Comparison of ENCODE assay signal across 1 cellular context in genomic region chr7:130894146-130895005, GRCh38.
TF ChIP-seq lines count a peak whose summit lies in the region.

No MANE protein-coding gene starts in this region.

TF ChIP-seq in HepG2, 621 proteins besides CTCF, POLR2A, EP300 and RAD21 (continued from another document and continues in another):
- TF ChIP-seq, protein P1, sequence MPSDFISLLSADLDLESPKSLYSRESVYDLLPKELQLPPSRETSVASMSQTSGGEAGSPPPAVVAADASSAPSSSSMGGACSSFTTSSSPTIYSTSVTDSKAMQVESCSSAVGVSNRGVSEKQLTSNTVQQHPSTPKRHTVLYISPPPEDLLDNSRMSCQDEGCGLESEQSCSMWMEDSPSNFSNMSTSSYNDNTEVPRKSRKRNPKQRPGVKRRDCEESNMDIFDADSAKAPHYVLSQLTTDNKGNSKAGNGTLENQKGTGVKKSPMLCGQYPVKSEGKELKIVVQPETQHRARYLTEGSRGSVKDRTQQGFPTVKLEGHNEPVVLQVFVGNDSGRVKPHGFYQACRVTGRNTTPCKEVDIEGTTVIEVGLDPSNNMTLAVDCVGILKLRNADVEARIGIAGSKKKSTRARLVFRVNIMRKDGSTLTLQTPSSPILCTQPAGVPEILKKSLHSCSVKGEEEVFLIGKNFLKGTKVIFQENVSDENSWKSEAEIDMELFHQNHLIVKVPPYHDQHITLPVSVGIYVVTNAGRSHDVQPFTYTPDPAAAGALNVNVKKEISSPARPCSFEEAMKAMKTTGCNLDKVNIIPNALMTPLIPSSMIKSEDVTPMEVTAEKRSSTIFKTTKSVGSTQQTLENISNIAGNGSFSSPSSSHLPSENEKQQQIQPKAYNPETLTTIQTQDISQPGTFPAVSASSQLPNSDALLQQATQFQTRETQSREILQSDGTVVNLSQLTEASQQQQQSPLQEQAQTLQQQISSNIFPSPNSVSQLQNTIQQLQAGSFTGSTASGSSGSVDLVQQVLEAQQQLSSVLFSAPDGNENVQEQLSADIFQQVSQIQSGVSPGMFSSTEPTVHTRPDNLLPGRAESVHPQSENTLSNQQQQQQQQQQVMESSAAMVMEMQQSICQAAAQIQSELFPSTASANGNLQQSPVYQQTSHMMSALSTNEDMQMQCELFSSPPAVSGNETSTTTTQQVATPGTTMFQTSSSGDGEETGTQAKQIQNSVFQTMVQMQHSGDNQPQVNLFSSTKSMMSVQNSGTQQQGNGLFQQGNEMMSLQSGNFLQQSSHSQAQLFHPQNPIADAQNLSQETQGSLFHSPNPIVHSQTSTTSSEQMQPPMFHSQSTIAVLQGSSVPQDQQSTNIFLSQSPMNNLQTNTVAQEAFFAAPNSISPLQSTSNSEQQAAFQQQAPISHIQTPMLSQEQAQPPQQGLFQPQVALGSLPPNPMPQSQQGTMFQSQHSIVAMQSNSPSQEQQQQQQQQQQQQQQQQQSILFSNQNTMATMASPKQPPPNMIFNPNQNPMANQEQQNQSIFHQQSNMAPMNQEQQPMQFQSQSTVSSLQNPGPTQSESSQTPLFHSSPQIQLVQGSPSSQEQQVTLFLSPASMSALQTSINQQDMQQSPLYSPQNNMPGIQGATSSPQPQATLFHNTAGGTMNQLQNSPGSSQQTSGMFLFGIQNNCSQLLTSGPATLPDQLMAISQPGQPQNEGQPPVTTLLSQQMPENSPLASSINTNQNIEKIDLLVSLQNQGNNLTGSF (CRISPR knock-in tag; IDR thresholded peaks at IDR 0.05) = no peak
- TF ChIP-seq RFXANK (CRISPR knock-in tag; IDR thresholded peaks at IDR 0.05) (no peak), MTA1 (CRISPR knock-in tag; IDR thresholded peaks at IDR 0.05; ENCODE audit: borderline replicate concordance) (no peak), ZBTB7A (CRISPR knock-in tag; IDR thresholded peaks at IDR 0.05) (no peak), ZNF30 (CRISPR knock-in tag; IDR thresholded peaks at IDR 0.05) (no peak), MZF1 (CRISPR knock-in tag; IDR thresholded peaks at IDR 0.05; ENCODE audit: borderline replicate concordance) (no peak), RAD51 (IDR thresholded peaks at IDR 0.05; ENCODE audit: borderline replicate concordance) (no peak), ZNF709 (CRISPR knock-in tag; IDR thresholded peaks at IDR 0.05) (no peak), GATAD2A (CRISPR knock-in tag; IDR thresholded peaks at IDR 0.05) (peak; percentile 84), SIN3A (IDR thresholded peaks at IDR 0.05; ENCODE audit: borderline replicate concordance, low read depth, low read length) (no peak), DR1 (CRISPR knock-in tag; IDR thresholded peaks at IDR 0.05) (no peak), ZNF724P (CRISPR knock-in tag; IDR thresholded peaks at IDR 0.05; ENCODE audit: borderline replicate concordance) (no peak), ATF6 (CRISPR knock-in tag; conservative IDR thresholded peaks at IDR 0.05) (no peak), FOXP4 (CRISPR knock-in tag; IDR thresholded peaks at IDR 0.05) (no peak), MTF2 (CRISPR knock-in tag; IDR thresholded peaks at IDR 0.05; ENCODE audit: borderline replicate concordance) (no peak), ZNF343 (CRISPR knock-in tag; IDR thresholded peaks at IDR 0.05) (no peak), ZNF784 (CRISPR knock-in tag; IDR thresholded peaks at IDR 0.05; ENCODE audit: borderline replicate concordance) (no peak), ZSCAN12 (CRISPR knock-in tag; IDR thresholded peaks at IDR 0.05) (no peak), MXD1 (CRISPR knock-in tag; IDR thresholded peaks at IDR 0.05) (no peak), ZBTB7B (CRISPR knock-in tag; IDR thresholded peaks at IDR 0.05) (peak; percentile 79), KLF6 (CRISPR knock-in tag; IDR thresholded peaks at IDR 0.05) (no peak), PPARG (CRISPR knock-in tag; conservative IDR thresholded peaks at IDR 0.05) (no peak), TFDP2 (CRISPR knock-in tag; IDR thresholded peaks at IDR 0.05) (no peak), SRF (IDR thresholded peaks at IDR 0.05; ENCODE audit: low read depth, low read length) (no peak), NR3C1 (CRISPR knock-in tag; IDR thresholded peaks at IDR 0.05) (no peak), NFKBIZ (CRISPR knock-in tag; IDR thresholded peaks at IDR 0.05) (no peak), GFI1 (CRISPR knock-in tag; IDR thresholded peaks at IDR 0.05; ENCODE audit: borderline replicate concordance) (no peak), ZNF224 (CRISPR knock-in tag; IDR thresholded peaks at IDR 0.05) (no peak), ATF1 (CRISPR knock-in tag; IDR thresholded peaks at IDR 0.05) (no peak), MAFG (CRISPR knock-in tag; IDR thresholded peaks at IDR 0.05) (no peak), NAIF1 (CRISPR knock-in tag; IDR thresholded peaks at IDR 0.05; ENCODE audit: borderline replicate concordance) (no peak), ZEB1 (IDR thresholded peaks at IDR 0.05; ENCODE audit: insufficient replicate concordance, low read depth) (no peak)
- TF ChIP-seq, protein P2, sequence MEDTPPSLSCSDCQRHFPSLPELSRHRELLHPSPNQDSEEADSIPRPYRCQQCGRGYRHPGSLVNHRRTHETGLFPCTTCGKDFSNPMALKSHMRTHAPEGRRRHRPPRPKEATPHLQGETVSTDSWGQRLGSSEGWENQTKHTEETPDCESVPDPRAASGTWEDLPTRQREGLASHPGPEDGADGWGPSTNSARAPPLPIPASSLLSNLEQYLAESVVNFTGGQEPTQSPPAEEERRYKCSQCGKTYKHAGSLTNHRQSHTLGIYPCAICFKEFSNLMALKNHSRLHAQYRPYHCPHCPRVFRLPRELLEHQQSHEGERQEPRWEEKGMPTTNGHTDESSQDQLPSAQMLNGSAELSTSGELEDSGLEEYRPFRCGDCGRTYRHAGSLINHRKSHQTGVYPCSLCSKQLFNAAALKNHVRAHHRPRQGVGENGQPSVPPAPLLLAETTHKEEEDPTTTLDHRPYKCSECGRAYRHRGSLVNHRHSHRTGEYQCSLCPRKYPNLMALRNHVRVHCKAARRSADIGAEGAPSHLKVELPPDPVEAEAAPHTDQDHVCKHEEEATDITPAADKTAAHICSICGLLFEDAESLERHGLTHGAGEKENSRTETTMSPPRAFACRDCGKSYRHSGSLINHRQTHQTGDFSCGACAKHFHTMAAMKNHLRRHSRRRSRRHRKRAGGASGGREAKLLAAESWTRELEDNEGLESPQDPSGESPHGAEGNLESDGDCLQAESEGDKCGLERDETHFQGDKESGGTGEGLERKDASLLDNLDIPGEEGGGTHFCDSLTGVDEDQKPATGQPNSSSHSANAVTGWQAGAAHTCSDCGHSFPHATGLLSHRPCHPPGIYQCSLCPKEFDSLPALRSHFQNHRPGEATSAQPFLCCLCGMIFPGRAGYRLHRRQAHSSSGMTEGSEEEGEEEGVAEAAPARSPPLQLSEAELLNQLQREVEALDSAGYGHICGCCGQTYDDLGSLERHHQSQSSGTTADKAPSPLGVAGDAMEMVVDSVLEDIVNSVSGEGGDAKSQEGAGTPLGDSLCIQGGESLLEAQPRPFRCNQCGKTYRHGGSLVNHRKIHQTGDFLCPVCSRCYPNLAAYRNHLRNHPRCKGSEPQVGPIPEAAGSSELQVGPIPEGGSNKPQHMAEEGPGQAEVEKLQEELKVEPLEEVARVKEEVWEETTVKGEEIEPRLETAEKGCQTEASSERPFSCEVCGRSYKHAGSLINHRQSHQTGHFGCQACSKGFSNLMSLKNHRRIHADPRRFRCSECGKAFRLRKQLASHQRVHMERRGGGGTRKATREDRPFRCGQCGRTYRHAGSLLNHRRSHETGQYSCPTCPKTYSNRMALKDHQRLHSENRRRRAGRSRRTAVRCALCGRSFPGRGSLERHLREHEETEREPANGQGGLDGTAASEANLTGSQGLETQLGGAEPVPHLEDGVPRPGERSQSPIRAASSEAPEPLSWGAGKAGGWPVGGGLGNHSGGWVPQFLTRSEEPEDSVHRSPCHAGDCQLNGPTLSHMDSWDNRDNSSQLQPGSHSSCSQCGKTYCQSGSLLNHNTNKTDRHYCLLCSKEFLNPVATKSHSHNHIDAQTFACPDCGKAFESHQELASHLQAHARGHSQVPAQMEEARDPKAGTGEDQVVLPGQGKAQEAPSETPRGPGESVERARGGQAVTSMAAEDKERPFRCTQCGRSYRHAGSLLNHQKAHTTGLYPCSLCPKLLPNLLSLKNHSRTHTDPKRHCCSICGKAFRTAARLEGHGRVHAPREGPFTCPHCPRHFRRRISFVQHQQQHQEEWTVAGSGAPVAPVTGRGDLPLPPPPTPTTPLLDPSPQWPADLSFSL (CRISPR knock-in tag; IDR thresholded peaks at IDR 0.05) = no peak
- TF ChIP-seq, protein P3, sequence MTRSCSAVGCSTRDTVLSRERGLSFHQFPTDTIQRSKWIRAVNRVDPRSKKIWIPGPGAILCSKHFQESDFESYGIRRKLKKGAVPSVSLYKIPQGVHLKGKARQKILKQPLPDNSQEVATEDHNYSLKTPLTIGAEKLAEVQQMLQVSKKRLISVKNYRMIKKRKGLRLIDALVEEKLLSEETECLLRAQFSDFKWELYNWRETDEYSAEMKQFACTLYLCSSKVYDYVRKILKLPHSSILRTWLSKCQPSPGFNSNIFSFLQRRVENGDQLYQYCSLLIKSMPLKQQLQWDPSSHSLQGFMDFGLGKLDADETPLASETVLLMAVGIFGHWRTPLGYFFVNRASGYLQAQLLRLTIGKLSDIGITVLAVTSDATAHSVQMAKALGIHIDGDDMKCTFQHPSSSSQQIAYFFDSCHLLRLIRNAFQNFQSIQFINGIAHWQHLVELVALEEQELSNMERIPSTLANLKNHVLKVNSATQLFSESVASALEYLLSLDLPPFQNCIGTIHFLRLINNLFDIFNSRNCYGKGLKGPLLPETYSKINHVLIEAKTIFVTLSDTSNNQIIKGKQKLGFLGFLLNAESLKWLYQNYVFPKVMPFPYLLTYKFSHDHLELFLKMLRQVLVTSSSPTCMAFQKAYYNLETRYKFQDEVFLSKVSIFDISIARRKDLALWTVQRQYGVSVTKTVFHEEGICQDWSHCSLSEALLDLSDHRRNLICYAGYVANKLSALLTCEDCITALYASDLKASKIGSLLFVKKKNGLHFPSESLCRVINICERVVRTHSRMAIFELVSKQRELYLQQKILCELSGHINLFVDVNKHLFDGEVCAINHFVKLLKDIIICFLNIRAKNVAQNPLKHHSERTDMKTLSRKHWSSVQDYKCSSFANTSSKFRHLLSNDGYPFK (CRISPR knock-in tag; IDR thresholded peaks at IDR 0.05; ENCODE audit: borderline replicate concordance) = no peak
- TF ChIP-seq, protein P4, sequence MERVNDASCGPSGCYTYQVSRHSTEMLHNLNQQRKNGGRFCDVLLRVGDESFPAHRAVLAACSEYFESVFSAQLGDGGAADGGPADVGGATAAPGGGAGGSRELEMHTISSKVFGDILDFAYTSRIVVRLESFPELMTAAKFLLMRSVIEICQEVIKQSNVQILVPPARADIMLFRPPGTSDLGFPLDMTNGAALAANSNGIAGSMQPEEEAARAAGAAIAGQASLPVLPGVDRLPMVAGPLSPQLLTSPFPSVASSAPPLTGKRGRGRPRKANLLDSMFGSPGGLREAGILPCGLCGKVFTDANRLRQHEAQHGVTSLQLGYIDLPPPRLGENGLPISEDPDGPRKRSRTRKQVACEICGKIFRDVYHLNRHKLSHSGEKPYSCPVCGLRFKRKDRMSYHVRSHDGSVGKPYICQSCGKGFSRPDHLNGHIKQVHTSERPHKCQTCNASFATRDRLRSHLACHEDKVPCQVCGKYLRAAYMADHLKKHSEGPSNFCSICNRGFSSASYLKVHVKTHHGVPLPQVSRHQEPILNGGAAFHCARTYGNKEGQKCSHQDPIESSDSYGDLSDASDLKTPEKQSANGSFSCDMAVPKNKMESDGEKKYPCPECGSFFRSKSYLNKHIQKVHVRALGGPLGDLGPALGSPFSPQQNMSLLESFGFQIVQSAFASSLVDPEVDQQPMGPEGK (CRISPR knock-in tag; IDR thresholded peaks at IDR 0.05) = no peak
